8 cellular contexts compared by ENCODE assay signal in genomic region chr7:144854839-144855424, GRCh38. TPM values are rescaled to one million over a fixed set of nuclear protein-coding genes. Genes with fewer than 3 reads are reported as not detected.
DNase-seq lines count a peak whose midpoint lies in the region; ATAC-seq and TF ChIP-seq lines count a peak whose summit lies in the region.

No MANE protein-coding gene starts in this region.

- no peak for TF ChIP-seq POLR2A in body of pancreas (IDR thresholded peaks at IDR 0.05)

- no peaks in the 10 kb centered on the region for H3F3A ChIP-seq in neural cell (ENCODE audit: insufficient read depth, low read length, poor library complexity, severe bottlenecking)

- H3K9ac ChIP-seq in neural cell (ENCODE audit: low read length), result no peak overlapping the region

- no peaks in the 10 kb centered on the region for H3K4me1 ChIP-seq in body of pancreas
- H3K4me1 ChIP-seq in CD8-positive, alpha-beta T cell (ENCODE audit: insufficient read depth, low read length), result no peaks in the 10 kb centered on the region

- H3K4me3 Mint-ChIP-seq in activated CD4-positive, alpha-beta memory T cell treated with anti-CD3 and anti-CD28 coated beads, Interleukin-2, amount 10 ng/mL, durations not matched to agents 7 days and 5 days, result no peak overlapping the region
- H3K4me3 Mint-ChIP-seq in CD8-positive, alpha-beta T cell, result no peak overlapping the region

- H3K9me3 Mint-ChIP-seq in activated CD4-positive, alpha-beta memory T cell treated with anti-CD3 and anti-CD28 coated beads, Interleukin-2, amount 10 ng/mL, durations not matched to agents 7 days and 5 days, result peaks cover 2% of the 10 kb centered on the region
- peaks cover 5% of the 10 kb centered on the region for H3K9me3 Mint-ChIP-seq in CD8-positive, alpha-beta T cell

- no peaks in the 10 kb centered on the region for H3K9me3 ChIP-seq in body of pancreas
- H3K9me3 ChIP-seq in neural cell (ENCODE audit: low read length), result no peaks in the 10 kb centered on the region
- H3K9me3 ChIP-seq in CD8-positive, alpha-beta T cell (ENCODE audit: low read length), result no peaks in the 10 kb centered on the region

- H4K20me1 ChIP-seq in neural cell (ENCODE audit: insufficient read depth), result no peaks in the 10 kb centered on the region

- H3K79me2 ChIP-seq in neural cell (replicated peaks; ENCODE audit: insufficient read depth, low read length), result no peaks in the 10 kb centered on the region

- H3K4me3 ChIP-seq in GM06990 (replicated peaks; ENCODE audit: low read depth, low read length) (no peak overlapping the region), body of pancreas (no peak overlapping the region), neural cell (ENCODE audit: low read length) (no peak overlapping the region)
- no peak overlapping the region for H3K4me3 ChIP-seq in CD8-positive, alpha-beta T cell (ENCODE audit: low read depth, low read length)

- no peak for TF ChIP-seq EP300 in neural cell (conservative IDR thresholded peaks at IDR 0.05; ENCODE audit: poor library complexity, severe bottlenecking)

- WGBS in body of pancreas, 2 donors, result 37 to 39% methylated on average over 3 of the region's 3 CpGs

- no peaks in the 10 kb centered on the region for H3K36me3 Mint-ChIP-seq in activated CD4-positive, alpha-beta memory T cell treated with anti-CD3 and anti-CD28 coated beads, Interleukin-2, amount 10 ng/mL, durations not matched to agents 7 days and 5 days (ENCODE audit: low read depth)
- no peaks in the 10 kb centered on the region for H3K36me3 Mint-ChIP-seq in CD8-positive, alpha-beta T cell

- H3K27me3 ChIP-seq in GM06990 (replicated peaks; ENCODE audit: control insufficient read depth, insufficient read depth, low read length) (no peaks in the 10 kb centered on the region), body of pancreas (no peaks in the 10 kb centered on the region), neural cell (ENCODE audit: insufficient read depth, low read depth, low read length) (no peaks in the 10 kb centered on the region)
- H3K27me3 ChIP-seq in CD8-positive, alpha-beta T cell (ENCODE audit: insufficient read depth, low read length), result no peaks in the 10 kb centered on the region

- no peaks in the 10 kb centered on the region for H3K36me3 ChIP-seq in GM06990 (ENCODE audit: control insufficient read depth, insufficient read depth, low read length)
- no peaks in the 10 kb centered on the region for H3K36me3 ChIP-seq in body of pancreas (replicated peaks in 1 of 2; ENCODE audit: insufficient read depth in 1 of 2, low read depth in 2 of 2)
- no peaks in the 10 kb centered on the region for H3K36me3 ChIP-seq in neural cell (ENCODE audit: insufficient read depth, low read length)
- no peaks in the 10 kb centered on the region for H3K36me3 ChIP-seq in CD8-positive, alpha-beta T cell (ENCODE audit: insufficient read depth, low read length)

- no peaks in the 10 kb centered on the region for H3K4me1 Mint-ChIP-seq in activated CD4-positive, alpha-beta memory T cell treated with anti-CD3 and anti-CD28 coated beads, Interleukin-2, amount 10 ng/mL, durations not matched to agents 7 days and 5 days
- no peaks in the 10 kb centered on the region for H3K4me1 Mint-ChIP-seq in CD8-positive, alpha-beta T cell (ENCODE audit: low read depth)

- TF ChIP-seq CTCF in GM06990 (IDR thresholded peaks at IDR 0.05; ENCODE audit: insufficient read depth, low read length, poor library complexity, severe bottlenecking) (peak; percentile 34), body of pancreas (IDR thresholded peaks at IDR 0.05) (peak; percentile 18 to 43 (median 38)), neural cell (IDR thresholded peaks at IDR 0.05; ENCODE audit: poor library complexity, severe bottlenecking) (peak; percentile 79)
- no peak for TF ChIP-seq CTCF in CD8-positive, alpha-beta T cell (IDR thresholded peaks at IDR 0.05)

- no peak overlapping the region for H3K4me2 ChIP-seq in neural cell (ENCODE audit: low read length)

- no peak overlapping the region for H3K27ac ChIP-seq in body of pancreas
- no peak overlapping the region for H3K27ac ChIP-seq in neural cell (ENCODE audit: low read length)
- H3K27ac ChIP-seq in CD8-positive, alpha-beta T cell (ENCODE audit: low read depth, low read length), result no peak overlapping the region

- no peak for ATAC-seq in body of pancreas
- no peak for ATAC-seq in CD8-positive, alpha-beta T cell

- no peak for DNase-seq in GM06990 (ENCODE audit: extremely low read depth, insufficient read length)
- peak; percentile 22 to 84 (median 43) for DNase-seq in NCI-H1417 (lab: John Stamatoyannopoulos, UW)
- no peak for DNase-seq in body of pancreas
- DNase-seq in activated T-cell treated with anti-CD3 and anti-CD28 coated beads for 4 hours, result no peak
- DNase-seq in activated CD4-positive, alpha-beta memory T cell treated with anti-CD3 and anti-CD28 coated beads, Interleukin-2, amount 10 ng/mL, durations not matched to agents 7 days and 5 days, result no peak
- no peak for DNase-seq in CD8-positive, alpha-beta T cell
- DNase-seq in activated T-cell treated with anti-CD3 and anti-CD28 coated beads, Interleukin-2, amount 50 U/mL, for 48 hours, result no peak

- CTCF ChIA-PET in activated CD4-positive, alpha-beta memory T cell treated with anti-CD3 and anti-CD28 coated beads, Interleukin-2, amount 10 ng/mL, durations not matched to agents 7 days and 5 days (lab: Charles Lee), result interaction anchor here (0.7 to 2.0 kb wide), 3 partner anchors 9 to 1235 kb away, joined by 3 to 7 read pairs (median 6); no protein-coding TSS in a partner anchor
- CTCF ChIA-PET in CD8-positive, alpha-beta T cell (lab: Charles Lee), result interaction anchor here (0.6 to 1.3 kb wide), 2 partner anchors 66 to 116 kb away, joined by 3 to 5 read pairs; no protein-coding TSS in a partner anchor

- peaks cover 2% of the 10 kb centered on the region for H3K27me3 Mint-ChIP-seq in activated CD4-positive, alpha-beta memory T cell treated with anti-CD3 and anti-CD28 coated beads, Interleukin-2, amount 10 ng/mL, durations not matched to agents 7 days and 5 days
- H3K27me3 Mint-ChIP-seq in CD8-positive, alpha-beta T cell (ENCODE audit: low read depth), result no peaks in the 10 kb centered on the region

- TF ChIP-seq RAD21 in neural cell (conservative IDR thresholded peaks at IDR 0.05), result peak; percentile 81

- H2AFZ ChIP-seq in neural cell (ENCODE audit: low read depth, low read length), result no peak overlapping the region

- intact Hi-C loops in body of pancreas (cut with DNase I), result no loop called here
- intact Hi-C loops in CD8-positive, alpha-beta T cell (cut with DNase I, micrococcal nuclease), result loop anchor here (2.0 to 5.0 kb wide), 3 partner anchors 68 to 118 kb away; no protein-coding TSS in a partner anchor

- no peaks in the 10 kb centered on the region for H3K9me2 ChIP-seq in neural cell (ENCODE audit: insufficient read depth, low read length)

- H3K27ac Mint-ChIP-seq in activated CD4-positive, alpha-beta memory T cell treated with anti-CD3 and anti-CD28 coated beads, Interleukin-2, amount 10 ng/mL, durations not matched to agents 7 days and 5 days, result no peak overlapping the region
- H3K27ac Mint-ChIP-seq in CD8-positive, alpha-beta T cell, result no peak overlapping the region

- POLR2A ChIA-PET in activated CD4-positive, alpha-beta memory T cell treated with anti-CD3 and anti-CD28 coated beads, Interleukin-2, amount 10 ng/mL, durations not matched to agents 7 days and 5 days (lab: Charles Lee), result interaction anchor here (1.9 kb wide), 1 partner anchor 20 kb away, joined by 5 read pairs; no protein-coding TSS in a partner anchor
- POLR2A ChIA-PET in CD8-positive, alpha-beta T cell (lab: Charles Lee), result no interaction called here

TF ChIP-seq in neural cell, 6 proteins besides CTCF, POLR2A, EP300 and RAD21:
- TF ChIP-seq REST (IDR thresholded peaks at IDR 0.05; ENCODE audit: borderline replicate concordance), result peak; percentile 53
- TF ChIP-seq POLR2AphosphoS5 (IDR thresholded peaks at IDR 0.05), result no peak
- peak; percentile 75 for TF ChIP-seq SMC3 (conservative IDR thresholded peaks at IDR 0.05; ENCODE audit: poor library complexity)

RNA-seq across cellular contexts. Expression of gene TPK1, which starts 19.1 kb away (rescaled TPM):
- 1 to 10 TPM in 1 of 2 donors, under 1 TPM in 1; 0.66 to 1.3 TPM for total RNA-seq in body of pancreas
- 3.5 and 6.2 TPM in 2 replicates for polyA plus RNA-seq in neural cell
- 9.8 and 11.2 TPM in 2 replicates for polyA minus RNA-seq in neural cell
- total RNA-seq in activated CD4-positive, alpha-beta memory T cell treated with anti-CD3 and anti-CD28 coated beads, Interleukin-2, amount 10 ng/mL, durations not matched to agents 7 days and 5 days, result 10 to 100 TPM; 16.7 to 18.5 TPM
- 10 to 100 TPM; 14.7 to 15.1 TPM for total RNA-seq in CD8-positive, alpha-beta T cell

Comparison
In these comparisons a context has a peak if more than half of its experiments do, and no peak if none do; other contexts are left out.
1. DNase-seq: peak in NCI-H1417 (3 of 3); none in GM06990 (single experiment), body of pancreas (0 of 4), activated T-cell treated with anti-CD3 and anti-CD28 coated beads for 4 hours (single experiment), activated CD4-positive, alpha-beta memory T cell treated with anti-CD3 and anti-CD28 coated beads, Interleukin-2, amount 10 ng/mL, durations not matched to agents 7 days and 5 days (single experiment), CD8-positive, alpha-beta T cell (0 of 7) and activated T-cell treated with anti-CD3 and anti-CD28 coated beads, Interleukin-2, amount 50 U/mL, for 48 hours (0 of 2).
2. RNA of gene TPK1, which starts 19.1 kb away (total RNA-seq): 16.7 to 18.5 TPM in activated CD4-positive, alpha-beta memory T cell treated with anti-CD3 and anti-CD28 coated beads, Interleukin-2, amount 10 ng/mL, durations not matched to agents 7 days and 5 days and 14.7 to 15.1 TPM in CD8-positive, alpha-beta T cell; 0.66 to 1.3 TPM in body of pancreas; every median in the first group is over 4 times any median in the second.